In the genomic region with DNA sequence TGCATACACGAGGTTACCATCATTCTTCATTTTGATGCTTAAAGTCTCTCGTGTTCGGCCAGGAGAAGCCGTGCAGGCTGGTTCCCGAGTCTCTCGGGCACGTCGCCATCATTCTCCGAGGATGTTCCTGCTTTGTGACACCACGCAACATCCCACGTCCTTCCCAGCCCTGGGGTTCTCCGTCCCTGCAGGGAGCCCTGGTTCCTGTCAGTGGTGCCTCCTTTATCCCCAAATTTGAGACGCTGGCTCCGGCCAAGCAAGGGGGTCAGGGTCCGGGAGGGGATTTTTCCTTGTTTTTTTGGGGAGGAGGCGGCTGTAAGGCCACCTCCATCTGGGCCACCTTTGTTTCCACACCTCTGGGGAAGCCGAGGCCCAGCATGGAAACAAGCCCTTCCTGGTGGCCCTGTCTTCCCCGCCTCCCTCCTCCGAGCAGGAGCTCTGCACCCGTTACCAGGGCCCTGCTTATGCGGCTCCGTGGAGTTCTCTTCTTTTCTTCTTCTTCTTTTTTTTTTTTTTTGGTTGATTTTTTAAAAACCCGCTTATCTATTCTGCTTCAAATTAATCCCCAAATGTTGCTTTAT, we compare ENCODE assay signal across 24 cellular contexts. TPM values are rescaled to one million over a fixed set of nuclear protein-coding genes. Genes with fewer than 3 reads are reported as not detected.
DNase-seq lines count a peak whose midpoint lies in the region; ATAC-seq and TF ChIP-seq lines count a peak whose summit lies in the region.
"Had no signal": no experiment of that assay in that cellular context is flagged by ENCODE, and none has a peak within 500 bp of the region (broad histone marks: within the 10 kb centered on the region; RNA-seq: fewer than 3 reads in every experiment).

No MANE protein-coding gene starts in this region.

- H3K9me3 Mint-ChIP-seq in activated CD8-positive, alpha-beta memory T cell treated with anti-CD3 and anti-CD28 coated beads, Interleukin-2, amount 10 ng/mL, durations not matched to agents 7 days and 5 days (ENCODE audit: low read depth): no peaks in the 10 kb centered on the region
- no peaks in the 10 kb centered on the region for H3K9me3 Mint-ChIP-seq in type B pancreatic cell

- CTCF ChIA-PET in activated CD8-positive, alpha-beta memory T cell treated with anti-CD3 and anti-CD28 coated beads, Interleukin-2, amount 10 ng/mL, durations not matched to agents 7 days and 5 days (lab: Charles Lee): no interaction called here

- H3K4me1 ChIP-seq in hepatocyte (ENCODE audit: insufficient read depth) (peaks cover 3% of the 10 kb centered on the region), spleen (no peaks in the 10 kb centered on the region)
- H3K4me1 ChIP-seq: A549 had no signal

- no peak overlapping the region for H2AFZ ChIP-seq in hepatocyte
- peak overlapping the region; percentile 25 for H2AFZ ChIP-seq in neural cell (ENCODE audit: low read depth, low read length)
- H2AFZ ChIP-seq: GM23248 had no signal

- intact Hi-C loops in spleen (cut with DNase I; ENCODE audit: low total_unique reads): no loop called here

- H4K20me1 ChIP-seq in hepatocyte (ENCODE audit: insufficient read depth, poor library complexity, severe bottlenecking) (no peaks in the 10 kb centered on the region), neural cell (ENCODE audit: insufficient read depth) (no peaks in the 10 kb centered on the region)

- peak overlapping the region; percentile 37 for H3K9ac ChIP-seq in neural cell (ENCODE audit: low read length)
- H3K9ac ChIP-seq: GM23248 had no signal

- no peak overlapping the region for H3K27ac Mint-ChIP-seq in activated CD8-positive, alpha-beta memory T cell treated with anti-CD3 and anti-CD28 coated beads, Interleukin-2, amount 10 ng/mL, durations not matched to agents 7 days and 5 days
- no peak overlapping the region for H3K27ac Mint-ChIP-seq in type B pancreatic cell
- H3K27ac Mint-ChIP-seq: CD4-positive, alpha-beta memory T cell had no signal

- H3K9me2 ChIP-seq in hepatocyte (replicated peaks; ENCODE audit: insufficient read depth) (no peaks in the 10 kb centered on the region), neural cell (ENCODE audit: insufficient read depth, low read length) (no peaks in the 10 kb centered on the region)

- H3F3A ChIP-seq in neural cell (ENCODE audit: insufficient read depth, low read length, poor library complexity, severe bottlenecking): no peaks in the 10 kb centered on the region

- H3K36me3 ChIP-seq in hepatocyte (replicated peaks; ENCODE audit: insufficient read depth, low read depth): no peaks in the 10 kb centered on the region
- no peaks in the 10 kb centered on the region for H3K36me3 ChIP-seq in neural cell (ENCODE audit: insufficient read depth, low read length)
- no peaks in the 10 kb centered on the region for H3K36me3 ChIP-seq in spleen

- H3K4me3 Mint-ChIP-seq in activated CD8-positive, alpha-beta memory T cell treated with anti-CD3 and anti-CD28 coated beads, Interleukin-2, amount 10 ng/mL, durations not matched to agents 7 days and 5 days: no peak overlapping the region
- H3K4me3 Mint-ChIP-seq in type B pancreatic cell: no peak overlapping the region
- H3K4me3 Mint-ChIP-seq: CD4-positive, alpha-beta memory T cell had no signal

- no peak for TF ChIP-seq EP300 in neural cell (conservative IDR thresholded peaks at IDR 0.05; ENCODE audit: poor library complexity, severe bottlenecking)

- peaks cover 3% of the 10 kb centered on the region for H3K4me1 Mint-ChIP-seq in activated CD8-positive, alpha-beta memory T cell treated with anti-CD3 and anti-CD28 coated beads, Interleukin-2, amount 10 ng/mL, durations not matched to agents 7 days and 5 days
- peaks cover 8% of the 10 kb centered on the region for H3K4me1 Mint-ChIP-seq in type B pancreatic cell (ENCODE audit: unreplicated experiment)
- H3K4me1 Mint-ChIP-seq: CD4-positive, alpha-beta memory T cell had no signal

- no peak for ATAC-seq in activated CD8-positive, alpha-beta memory T cell treated with anti-CD3 and anti-CD28 coated beads, Interleukin-2, amount 10 ng/mL, durations not matched to agents 7 days and 5 days
- ATAC-seq: A549 had no signal

- H3K4me2 ChIP-seq in hepatocyte: no peak overlapping the region
- peak overlapping the region; percentile 41 for H3K4me2 ChIP-seq in neural cell (ENCODE audit: low read length)
- H3K4me2 ChIP-seq: A549 had no signal

- no peaks in the 10 kb centered on the region for H3K79me2 ChIP-seq in hepatocyte
- no peaks in the 10 kb centered on the region for H3K79me2 ChIP-seq in neural cell (replicated peaks; ENCODE audit: insufficient read depth, low read length)

- H3K9me3 ChIP-seq in hepatocyte (ENCODE audit: low read depth) (no peaks in the 10 kb centered on the region), neural cell (ENCODE audit: low read length) (no peaks in the 10 kb centered on the region), spleen (no peaks in the 10 kb centered on the region)
- H3K9me3 ChIP-seq: A549 had no signal

- H3K36me3 Mint-ChIP-seq in activated CD8-positive, alpha-beta memory T cell treated with anti-CD3 and anti-CD28 coated beads, Interleukin-2, amount 10 ng/mL, durations not matched to agents 7 days and 5 days: no peaks in the 10 kb centered on the region
- no peaks in the 10 kb centered on the region for H3K36me3 Mint-ChIP-seq in type B pancreatic cell
- H3K36me3 Mint-ChIP-seq: CD4-positive, alpha-beta memory T cell had no signal

- 95% methylated on average over 23 of the region's 23 CpGs for WGBS in hepatocyte (ENCODE audit: low lambda C conversion rate, missing lambda C conversion rate)
- WGBS in spleen, 5 donors: 87 to 97% (median 91%) methylated on average over 23 of the region's 23 CpGs

- peaks cover 13% of the 10 kb centered on the region for H3K27me3 Mint-ChIP-seq in activated CD8-positive, alpha-beta memory T cell treated with anti-CD3 and anti-CD28 coated beads, Interleukin-2, amount 10 ng/mL, durations not matched to agents 7 days and 5 days
- peaks cover 12% of the 10 kb centered on the region for H3K27me3 Mint-ChIP-seq in type B pancreatic cell

- H3K27me3 ChIP-seq in hepatocyte: no peaks in the 10 kb centered on the region
- H3K27me3 ChIP-seq in neural cell (ENCODE audit: insufficient read depth, low read depth, low read length): no peaks in the 10 kb centered on the region
- peaks cover 0 to 2% (median 0%) of the 10 kb centered on the region in 7 donors for H3K27me3 ChIP-seq in spleen (replicated peaks in 1 of 7)

- TF ChIP-seq RAD21 in neural cell (conservative IDR thresholded peaks at IDR 0.05): no peak

- no peak for TF ChIP-seq CTCF in hepatocyte (IDR thresholded peaks at IDR 0.05; ENCODE audit: poor library complexity)
- no peak for TF ChIP-seq CTCF in neural cell (IDR thresholded peaks at IDR 0.05; ENCODE audit: poor library complexity, severe bottlenecking)
- no peak for TF ChIP-seq CTCF in spleen (IDR thresholded peaks at IDR 0.05 in 8 of 11, conservative IDR thresholded peaks at IDR 0.05 in 3 of 11)
- no peak for TF ChIP-seq CTCF in type B pancreatic cell (conservative IDR thresholded peaks at IDR 0.05)

- H3K27ac ChIP-seq in hepatocyte (peak overlapping the region; percentile 23), neural cell (ENCODE audit: low read length) (peak overlapping the region; percentile 70), spleen (no peak overlapping the region)
- H3K27ac ChIP-seq: A549, GM23248 had no signal

- peak; percentile 19 for DNase-seq in activated CD8-positive, alpha-beta memory T cell treated with anti-CD3 and anti-CD28 coated beads, Interleukin-2, amount 10 ng/mL, durations not matched to agents 7 days and 5 days
- no peak for DNase-seq in activated CD8-positive, alpha-beta memory T cell treated with anti-CD3 and anti-CD28 coated beads, Interleukin-2, amount 50 U/mL, for 4 hours
- DNase-seq in hepatocyte (ENCODE audit: low spot score) (no peak), spleen (peak; percentile 56), T-helper 2 cell (no peak), AG08395 (ENCODE audit: low spot score) (no peak), type B pancreatic cell (ENCODE audit: extremely low spot score, unreplicated experiment) (no peak)
- DNase-seq: 8988T; ACHN; C1 segment of cervical spinal cord; Calu3; CD4-positive, alpha-beta memory T cell; COR-L47; DMS53; DMS79 treated with DMSO at 0.1 percent for 48 hours; GF-D8; H7; HCEC 1CT had no signal

- H3K4me3 ChIP-seq in hepatocyte (no peak overlapping the region), neural cell (ENCODE audit: low read length) (peak overlapping the region; percentile 17), spleen (no peak overlapping the region)
- H3K4me3 ChIP-seq: A549, GM23248 had no signal

- TF ChIP-seq POLR2A in spleen (IDR thresholded peaks at IDR 0.05): no peak

TF ChIP-seq in neural cell, 6 proteins besides CTCF, POLR2A, EP300 and RAD21 (continues in another document):
- TF ChIP-seq POLR2AphosphoS5 (IDR thresholded peaks at IDR 0.05): no peak
- no peak for TF ChIP-seq MXI1 (conservative IDR thresholded peaks at IDR 0.05; ENCODE audit: poor library complexity, severe bottlenecking)
- TF ChIP-seq TAF1 (IDR thresholded peaks at IDR 0.05; ENCODE audit: low read depth): no peak
- TF ChIP-seq EZH2 (IDR thresholded peaks at IDR 0.05; ENCODE audit: borderline replicate concordance, insufficient read depth, low read length, poor library complexity, severe bottlenecking): no peak
- no peak for TF ChIP-seq SMC3 (conservative IDR thresholded peaks at IDR 0.05; ENCODE audit: poor library complexity)

RNA-seq across cellular contexts. Expression of gene TEX29, which starts 50.2 kb away (rescaled TPM):
- total RNA-seq in activated CD8-positive, alpha-beta memory T cell treated with anti-CD3 and anti-CD28 coated beads, Interleukin-2, amount 10 ng/mL, durations not matched to agents 7 days and 5 days: under 1 TPM; 0.40 to 0.96 TPM
- total RNA-seq in hepatocyte (0.83 TPM in 1 of 2 replicates, not detected in the other), spleen (under 1 TPM in 3 of 7 donors, not detected in 4; 0.54 to 0.66 (median 0.54) TPM), type B pancreatic cell (ENCODE audit: low replicate concordance) (0.62 and 0.92 TPM in 2 replicates)
- polyA plus RNA-seq in hepatocyte (1.8 and 4.2 TPM in 2 replicates), neural cell (not detected in 2 replicates), spleen (1 to 10 TPM in 2 of 3 donors, under 1 TPM in 1; 0.74 to 1.7 (median 1.1) TPM)
- 1.5 TPM in 1 of 2 replicates, not detected in the other for polyA minus RNA-seq in neural cell
- total RNA-seq: Calu3, Daoy, G401, GM23248, H1, H7 had no signal

Comparison
In these comparisons a context has a peak if more than half of its experiments do, and no peak if none do; other contexts are left out.
1. DNase-seq: peak in activated CD8-positive, alpha-beta memory T cell treated with anti-CD3 and anti-CD28 coated beads, Interleukin-2, amount 10 ng/mL, durations not matched to agents 7 days and 5 days (single experiment) and spleen (single experiment); none in activated CD8-positive, alpha-beta memory T cell treated with anti-CD3 and anti-CD28 coated beads, Interleukin-2, amount 50 U/mL, for 4 hours (single experiment), hepatocyte (single experiment), T-helper 2 cell (0 of 5), AG08395 (single experiment) and type B pancreatic cell (single experiment).
2. H3K27ac ChIP-seq: peak in hepatocyte (single experiment) and neural cell (single experiment); none in spleen (0 of 8).